Comparison of ENCODE assay signal across 15 cellular contexts in the genomic region with DNA sequence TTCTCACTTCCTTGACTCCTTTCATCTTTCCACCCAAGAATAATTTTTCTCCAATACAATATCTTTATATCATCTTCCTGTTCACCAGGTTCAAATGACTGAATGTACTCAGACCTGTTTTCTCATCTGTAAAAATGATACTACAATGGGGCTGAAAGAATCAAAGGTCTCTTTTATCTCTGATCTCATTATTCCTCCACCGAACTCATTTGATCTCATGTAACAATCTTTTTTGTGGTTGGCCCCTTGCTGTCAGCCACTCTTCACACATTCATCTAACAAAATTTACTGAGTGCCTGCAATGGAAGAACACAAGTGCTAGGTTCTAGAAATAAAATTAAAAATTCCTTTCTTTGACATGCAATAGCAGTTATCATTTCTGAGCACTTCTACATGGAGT.
DNase-seq lines count a peak whose midpoint lies in the region; ATAC-seq and TF ChIP-seq lines count a peak whose summit lies in the region.
"Had no signal": no experiment of that assay in that cellular context is flagged by ENCODE, and none has a peak within 500 bp of the region (broad histone marks: within the 10 kb centered on the region; RNA-seq: fewer than 3 reads in every experiment).

No MANE protein-coding gene starts in this region.

- peak; percentile 1 for DNase-seq in activated CD8-positive, alpha-beta T cell treated with anti-CD3 and anti-CD28 coated beads for 36 hours
- no peak for DNase-seq in activated CD8-positive, alpha-beta T cell treated with anti-CD3 and anti-CD28 coated beads, Interleukin-2, amount 10 ng/mL, durations not matched to agents 7 days and 5 days
- peak; percentile 83 for DNase-seq in Jurkat, Clone E6-1 (ENCODE audit: low read depth, low spot score)
- DNase-seq in SW480 (ENCODE audit: low spot score) = peak; percentile 65
- DNase-seq in left lung = no peak
- DNase-seq: CD4-positive, CD25-positive, alpha-beta regulatory T cell; DMS 273 treated with DMSO at 0.1 percent for 48 hours; EL; GDM1; GM23248; H7; HCEC 1CT had no signal

- no peak for TF ChIP-seq CTCF in activated CD8-positive, alpha-beta T cell treated with anti-CD3 and anti-CD28 coated beads for 36 hours (IDR thresholded peaks at IDR 0.05)
- TF ChIP-seq CTCF in left lung (IDR thresholded peaks at IDR 0.05) = no peak

- H3K27me3 Mint-ChIP-seq in activated CD8-positive, alpha-beta T cell treated with anti-CD3 and anti-CD28 coated beads for 36 hours = peaks cover 8% of the 10 kb centered on the region
- peaks cover 2% of the 10 kb centered on the region for H3K27me3 Mint-ChIP-seq in activated CD8-positive, alpha-beta T cell treated with anti-CD3 and anti-CD28 coated beads, Interleukin-2, amount 10 ng/mL, durations not matched to agents 7 days and 5 days (ENCODE audit: low read depth)
- H3K27me3 Mint-ChIP-seq: CD4-positive, CD25-positive, alpha-beta regulatory T cell had no signal

- no peak overlapping the region for H3K4me3 ChIP-seq in Jurkat, Clone E6-1 (ENCODE audit: low read length)
- H3K4me3 ChIP-seq in left lung = no peak overlapping the region
- H3K4me3 ChIP-seq: GM12878, GM23248 had no signal

- CTCF ChIA-PET in activated CD8-positive, alpha-beta T cell treated with anti-CD3 and anti-CD28 coated beads for 36 hours (lab: Charles Lee) = no interaction called here
- CTCF ChIA-PET in activated CD8-positive, alpha-beta T cell treated with anti-CD3 and anti-CD28 coated beads, Interleukin-2, amount 10 ng/mL, durations not matched to agents 7 days and 5 days (lab: Charles Lee) = no interaction called here

- POLR2A ChIA-PET in activated CD8-positive, alpha-beta T cell treated with anti-CD3 and anti-CD28 coated beads for 36 hours (lab: Charles Lee) = no interaction called here
- POLR2A ChIA-PET in activated CD8-positive, alpha-beta T cell treated with anti-CD3 and anti-CD28 coated beads, Interleukin-2, amount 10 ng/mL, durations not matched to agents 7 days and 5 days (lab: Charles Lee) = no interaction called here

- ATAC-seq in activated CD8-positive, alpha-beta T cell treated with anti-CD3 and anti-CD28 coated beads for 36 hours = no peak
- ATAC-seq in activated CD8-positive, alpha-beta T cell treated with anti-CD3 and anti-CD28 coated beads, Interleukin-2, amount 10 ng/mL, durations not matched to agents 7 days and 5 days = no peak
- no peak for ATAC-seq in HG02884 (IDR thresholded peaks at IDR 0.05; ENCODE audit: unreplicated experiment)
- ATAC-seq in left lung = no peak
- ATAC-seq: GM12878 had no signal

- H3K4me3 Mint-ChIP-seq in activated CD8-positive, alpha-beta T cell treated with anti-CD3 and anti-CD28 coated beads for 36 hours = no peak overlapping the region
- no peak overlapping the region for H3K4me3 Mint-ChIP-seq in activated CD8-positive, alpha-beta T cell treated with anti-CD3 and anti-CD28 coated beads, Interleukin-2, amount 10 ng/mL, durations not matched to agents 7 days and 5 days
- H3K4me3 Mint-ChIP-seq: CD4-positive, CD25-positive, alpha-beta regulatory T cell; CD8-positive, alpha-beta memory T cell had no signal

- no peaks in the 10 kb centered on the region for H3K36me3 ChIP-seq in left lung

- H3K27ac ChIP-seq in left lung = no peak overlapping the region
- H3K27ac ChIP-seq: GM23248 had no signal

- H3K27me3 ChIP-seq in left lung = no peaks in the 10 kb centered on the region

- no peaks in the 10 kb centered on the region for H3K9me3 Mint-ChIP-seq in activated CD8-positive, alpha-beta T cell treated with anti-CD3 and anti-CD28 coated beads for 36 hours
- no peaks in the 10 kb centered on the region for H3K9me3 Mint-ChIP-seq in activated CD8-positive, alpha-beta T cell treated with anti-CD3 and anti-CD28 coated beads, Interleukin-2, amount 10 ng/mL, durations not matched to agents 7 days and 5 days (ENCODE audit: insufficient read depth)

- no peak overlapping the region for H3K27ac Mint-ChIP-seq in activated CD8-positive, alpha-beta T cell treated with anti-CD3 and anti-CD28 coated beads for 36 hours
- H3K27ac Mint-ChIP-seq in activated CD8-positive, alpha-beta T cell treated with anti-CD3 and anti-CD28 coated beads, Interleukin-2, amount 10 ng/mL, durations not matched to agents 7 days and 5 days = no peak overlapping the region
- H3K27ac Mint-ChIP-seq: CD4-positive, CD25-positive, alpha-beta regulatory T cell; CD8-positive, alpha-beta memory T cell had no signal

- no peaks in the 10 kb centered on the region for H3K36me3 Mint-ChIP-seq in activated CD8-positive, alpha-beta T cell treated with anti-CD3 and anti-CD28 coated beads for 36 hours (ENCODE audit: low read depth)
- no peaks in the 10 kb centered on the region for H3K36me3 Mint-ChIP-seq in activated CD8-positive, alpha-beta T cell treated with anti-CD3 and anti-CD28 coated beads, Interleukin-2, amount 10 ng/mL, durations not matched to agents 7 days and 5 days (ENCODE audit: low read depth)
- H3K36me3 Mint-ChIP-seq: CD4-positive, CD25-positive, alpha-beta regulatory T cell; CD8-positive, alpha-beta memory T cell had no signal

- intact Hi-C loops in activated CD8-positive, alpha-beta T cell treated with anti-CD3 and anti-CD28 coated beads for 36 hours (cut with micrococcal nuclease) = no loop called here
- intact Hi-C loops in left lung (cut with DNase I) = no loop called here

- no peaks in the 10 kb centered on the region for H3K9me3 ChIP-seq in left lung

- H3K4me1 Mint-ChIP-seq in activated CD8-positive, alpha-beta T cell treated with anti-CD3 and anti-CD28 coated beads for 36 hours (ENCODE audit: low read depth) = peaks cover 11% of the 10 kb centered on the region
- H3K4me1 Mint-ChIP-seq in activated CD8-positive, alpha-beta T cell treated with anti-CD3 and anti-CD28 coated beads, Interleukin-2, amount 10 ng/mL, durations not matched to agents 7 days and 5 days (ENCODE audit: low read depth) = no peaks in the 10 kb centered on the region

- no peaks in the 10 kb centered on the region for H3K4me1 ChIP-seq in left lung

Comparison
In these comparisons a context has a peak if more than half of its experiments do, and no peak if none do; other contexts are left out.
1. DNase-seq: peak in activated CD8-positive, alpha-beta T cell treated with anti-CD3 and anti-CD28 coated beads for 36 hours (single experiment), Jurkat, Clone E6-1 (single experiment) and SW480 (single experiment); none in activated CD8-positive, alpha-beta T cell treated with anti-CD3 and anti-CD28 coated beads, Interleukin-2, amount 10 ng/mL, durations not matched to agents 7 days and 5 days (single experiment) and left lung (0 of 2).